Comparison of ENCODE assay signal across 26 cellular contexts in genomic region chr1:26189751-26190275, GRCh38. TPM values are rescaled to one million over a fixed set of nuclear protein-coding genes. Genes with fewer than 3 reads are reported as not detected.
DNase-seq lines count a peak whose midpoint lies in the region; ATAC-seq and TF ChIP-seq lines count a peak whose summit lies in the region.
"Had no signal": no experiment of that assay in that cellular context is flagged by ENCODE, and none has a peak within 500 bp of the region (broad histone marks: within the 10 kb centered on the region; RNA-seq: fewer than 3 reads in every experiment).

No MANE protein-coding gene starts in this region.

- H4K20me1 ChIP-seq in Karpas-422 (ENCODE audit: insufficient read depth, low read depth, low read length): no peaks in the 10 kb centered on the region

- no peak overlapping the region for H3K4me2 ChIP-seq in Karpas-422 (ENCODE audit: low read depth, low read length, poor library complexity, severe bottlenecking)
- H3K4me2 ChIP-seq: KMS-11 had no signal

- H3K36me3 ChIP-seq in BE2C: no peaks in the 10 kb centered on the region
- no peaks in the 10 kb centered on the region for H3K36me3 ChIP-seq in Karpas-422 (ENCODE audit: insufficient read depth, low read length)
- H3K36me3 ChIP-seq: esophagus muscularis mucosa, lower lobe of right lung, neutrophil, vagina had no signal

- H3K27me3 ChIP-seq in BE2C (no peaks in the 10 kb centered on the region), Karpas-422 (ENCODE audit: low read length) (no peaks in the 10 kb centered on the region)
- H3K27me3 ChIP-seq: esophagus muscularis mucosa, neutrophil, testis, vagina had no signal

- no peak overlapping the region for H3K27ac ChIP-seq in Karpas-422 (ENCODE audit: low read length)
- H3K27ac ChIP-seq: esophagus muscularis mucosa, KMS-11, lower lobe of right lung, neutrophil, testis, vagina had no signal

- H3K79me2 ChIP-seq in Karpas-422 (ENCODE audit: low read length): no peaks in the 10 kb centered on the region

- 0 out of 2 replicates have a peak, but pooled peaks have one; percentile 14 for TF ChIP-seq CTCF in BE2C (IDR thresholded peaks at IDR 0.05; ENCODE audit: low read depth, low read length)

- peak; percentile 7 for ATAC-seq in esophagus mucosa
- ATAC-seq in HG03045 (IDR thresholded peaks at IDR 0.05; ENCODE audit: unreplicated experiment): no peak
- ATAC-seq: stimulated activated memory B cell treated with anti-CD40 and anti-IgM and Interleukin-4, amounts not matched to agents 10 μg/mL and 1 μg/mL and 100 μg/mL, for 72 hours had no signal

- H3K4me1 ChIP-seq in BE2C (no peaks in the 10 kb centered on the region), Karpas-422 (ENCODE audit: low read length) (no peaks in the 10 kb centered on the region)
- H3K4me1 ChIP-seq: esophagus muscularis mucosa, lower lobe of right lung, testis, vagina had no signal

- no peaks in the 10 kb centered on the region for H3K9me2 ChIP-seq in Karpas-422 (replicated peaks; ENCODE audit: insufficient read depth, low read length)

- H3K9me3 ChIP-seq in BE2C (no peaks in the 10 kb centered on the region), Karpas-422 (ENCODE audit: low read length) (no peaks in the 10 kb centered on the region)
- H3K9me3 ChIP-seq: esophagus muscularis mucosa, lower lobe of right lung, neutrophil, testis, vagina had no signal

- H3K4me3 ChIP-seq in BE2C (ENCODE audit: low read depth, low read length) (no peak overlapping the region), Karpas-422 (ENCODE audit: low read length) (no peak overlapping the region)
- H3K4me3 ChIP-seq: esophagus muscularis mucosa, lower lobe of right lung, testis, vagina had no signal

- H3K9ac ChIP-seq in Karpas-422 (ENCODE audit: low read length): no peak overlapping the region
- H3K9ac ChIP-seq: KMS-11 had no signal

- no peak overlapping the region for H2AFZ ChIP-seq in Karpas-422 (ENCODE audit: low read length)

- DNase-seq in BE2C: no peak
- DNase-seq in Karpas-422: peak; percentile 47
- DNase-seq in retina: no peak
- no peak for DNase-seq in amygdala (lab: John Stamatoyannopoulos, UW)
- DNase-seq: activated CD8-positive, alpha-beta memory T cell treated with anti-CD3 and anti-CD28 coated beads, Interleukin-2, amount 50 U/mL, for 4 hours; lower lobe of right lung; NCI-H1694 treated with DMSO at 0.1 percent for 48 hours; NCI-H2171 treated with DMSO at 0.1 percent for 48 hours; stimulated activated CD4-positive, alpha-beta T cell treated with anti-CD3 and anti-CD28 coated beads, Interleukin-2, amount 100 ng/mL, for 24 hours; T-helper 9 cell had no signal

RNA-seq across cellular contexts. Expression of gene CATSPER4, which starts 0.6 kb away (rescaled TPM):
- not detected for polyA plus RNA-seq in BE2C (2012; ENCODE audit: insufficient read depth, insufficient read length, low read depth)
- total RNA-seq in Karpas-422 (2014; rRNA removed; shearing (Covaris generic); ENCODE audit: low replicate concordance): not detected in 2 replicates
- not detected for total RNA-seq in esophagus mucosa
- total RNA-seq: activated T-helper 2 cell treated with anti-CD3 and anti-CD28 coated beads, Interferon-gamma antibody, Interleukin-2, Interleukin-4, amounts not matched to agents 10 μg/mL and 5 μg/mL and 100 μg/mL, durations not matched to agents 14 hours and 24 hours and 36 hours; esophagus muscularis mucosa; frontal cortex; lower lobe of right lung; mucosa of gallbladder; pulmonary artery endothelial cell; vagina had no signal
- polyA plus RNA-seq: small intestine had no signal

RNA-seq across cellular contexts. Expression of gene CNKSR1, which starts 12.5 kb away (rescaled TPM):
- polyA plus RNA-seq in BE2C (2012; ENCODE audit: insufficient read depth, insufficient read length, low read depth): 0.36 TPM
- total RNA-seq in Karpas-422 (2014; rRNA removed; shearing (Covaris generic); ENCODE audit: low replicate concordance): 0.29 and 1.5 TPM in 2 replicates
- total RNA-seq in esophagus mucosa: 19.7 TPM
- total RNA-seq: pulmonary artery endothelial cell had no signal

RNA-seq across cellular contexts. Expression of gene ZNF593OS, which starts 18.2 kb away (rescaled TPM):
- 4.0 TPM for polyA plus RNA-seq in BE2C (2012; ENCODE audit: insufficient read depth, insufficient read length, low read depth)
- 0.18 TPM in 1 of 2 replicates, not detected in the other for total RNA-seq in Karpas-422 (2014; rRNA removed; shearing (Covaris generic); ENCODE audit: low replicate concordance)
- total RNA-seq in esophagus mucosa: 0.16 TPM
- total RNA-seq: activated T-helper 2 cell treated with anti-CD3 and anti-CD28 coated beads, Interferon-gamma antibody, Interleukin-2, Interleukin-4, amounts not matched to agents 10 μg/mL and 5 μg/mL and 100 μg/mL, durations not matched to agents 14 hours and 24 hours and 36 hours; esophagus muscularis mucosa; frontal cortex; lower lobe of right lung; pulmonary artery endothelial cell; vagina; WTC11 had no signal
- polyA plus RNA-seq: keratinocyte had no signal

RNA-seq across cellular contexts. Expression of gene ZNF593, which starts 20.1 kb away (rescaled TPM):
- 226 TPM for polyA plus RNA-seq in BE2C (2012; ENCODE audit: insufficient read depth, insufficient read length, low read depth)
- 58.5 and 133 TPM in 2 replicates for total RNA-seq in Karpas-422 (2014; rRNA removed; shearing (Covaris generic); ENCODE audit: low replicate concordance)
- 37.9 TPM for total RNA-seq in esophagus mucosa

RNA-seq across cellular contexts. Expression of gene C1orf232, which starts 21.1 kb away (rescaled TPM):
- polyA plus RNA-seq in BE2C (2012; ENCODE audit: insufficient read depth, insufficient read length, low read depth): not detected
- not detected in 2 replicates for total RNA-seq in Karpas-422 (2014; rRNA removed; shearing (Covaris generic); ENCODE audit: low replicate concordance)
- total RNA-seq in esophagus mucosa: not detected
- total RNA-seq: activated T-helper 2 cell treated with anti-CD3 and anti-CD28 coated beads, Interferon-gamma antibody, Interleukin-2, Interleukin-4, amounts not matched to agents 10 μg/mL and 5 μg/mL and 100 μg/mL, durations not matched to agents 14 hours and 24 hours and 36 hours; cerebellum; esophagus muscularis mucosa; frontal cortex; lower lobe of right lung; mucosa of gallbladder; pulmonary artery endothelial cell; testis; vagina; WTC11 had no signal
- polyA plus RNA-seq: keratinocyte, small intestine had no signal
